Comparison of ENCODE assay signal across 10 cellular contexts in genomic region chr14:70888681-70889175, GRCh38. TPM values are rescaled to one million over a fixed set of nuclear protein-coding genes. Genes with fewer than 3 reads are reported as not detected.
DNase-seq lines count a peak whose midpoint lies in the region; ATAC-seq, FAIRE-seq and TF ChIP-seq lines count a peak whose summit lies in the region.
"Had no signal": no experiment of that assay in that cellular context is flagged by ENCODE, and none has a peak within 500 bp of the region (broad histone marks: within the 10 kb centered on the region; RNA-seq: fewer than 3 reads in every experiment).

No MANE protein-coding gene starts in this region.

- ATAC-seq in HG03469 (IDR thresholded peaks at IDR 0.05; ENCODE audit: unreplicated experiment) (no peak), HepG2 (no peak)

- no peaks in the 10 kb centered on the region for H3K79me2 ChIP-seq in ACC112 (ENCODE audit: control insufficient read depth, insufficient read depth, low read length, unreplicated experiment)
- H3K79me2 ChIP-seq in HepG2 (ENCODE audit: insufficient read depth, low read length), result no peaks in the 10 kb centered on the region

- H3K4me3 ChIP-seq in ACC112 (ENCODE audit: low read depth, low read length), result no peak overlapping the region
- no peak overlapping the region for H3K4me3 ChIP-seq in fibroblast of villous mesenchyme (ENCODE audit: low read depth, low read length)
- no peak overlapping the region for H3K4me3 ChIP-seq in HepG2 (replicated peaks in 1 of 3; ENCODE audit: insufficient read depth in 1 of 3, low read depth in 2 of 3, low read length in 3 of 3)

- no peaks in the 10 kb centered on the region for H3K9me3 ChIP-seq in HepG2 (ENCODE audit: low read length)

- TF ChIP-seq CTCF in fibroblast of villous mesenchyme (IDR thresholded peaks at IDR 0.05; ENCODE audit: insufficient read depth, low read depth, low read length) (no peak), HepG2 (CRISPR knock-in tag; IDR thresholded peaks at IDR 0.05) (no peak)

- no peaks in the 10 kb centered on the region for H3K36me3 ChIP-seq in ACC112 (ENCODE audit: insufficient read depth, low read length)
- no peaks in the 10 kb centered on the region for H3K36me3 ChIP-seq in HepG2 (replicated peaks in 1 of 2; ENCODE audit: control insufficient read depth in 1 of 2, insufficient read depth in 2 of 2, low read length in 2 of 2)

- H3K4me3 Mint-ChIP-seq in T-helper 2 cell treated with Interferon-gamma antibody and Interleukin-4, amounts not matched to agents 5 μg/mL and 100 μg/mL, for 36 hours, result peak overlapping the region; percentile 22

- in situ Hi-C loops in HepG2 (cut with HindIII; ENCODE audit: extremely low pct_ligation_motif_present, low pct_unique_long_range_greater_than_20kb), result no loop called here

- FAIRE-seq in GM12892 (lab: Jason Lieb, UNC) (peak; percentile 27), HepG2 (lab: Jason Lieb, UNC) (no peak)

- no peaks in the 10 kb centered on the region for H3K27me3 ChIP-seq in ACC112 (ENCODE audit: insufficient read depth, low read length)
- peaks cover 0 to 17% of the 10 kb centered on the region in 2 experiments; a peak in 3 of 5 replicates for H3K27me3 ChIP-seq in HepG2 (ENCODE audit: control insufficient read depth in 1 of 2, insufficient read depth in 2 of 2, low read length in 2 of 2)

- DNase-seq in GM12892 (ENCODE audit: insufficient read length) (no peak), fibroblast of villous mesenchyme (ENCODE audit: low read depth) (peak; percentile 36), HepG2 (ENCODE audit: low spot score) (no peak), GF-D8 (lab: John Stamatoyannopoulos, UW) (no peak)
- no peak for DNase-seq in T-helper 2 cell treated with Interferon-gamma antibody and Interleukin-4, amounts not matched to agents 5 μg/mL and 100 μg/mL, for 36 hours (ENCODE audit: low spot score)
- no peak for DNase-seq in effector CD4-positive, alpha-beta T cell
- DNase-seq: activated CD4-positive, alpha-beta T cell treated with anti-CD3 and anti-CD28 coated beads, Interleukin-2, amount 50 U/mL, for 48 hours; NCI-H187 had no signal

- no peaks in the 10 kb centered on the region for H3K36me3 Mint-ChIP-seq in T-helper 2 cell treated with Interferon-gamma antibody and Interleukin-4, amounts not matched to agents 5 μg/mL and 100 μg/mL, for 36 hours (ENCODE audit: low read depth)

- POLR2A ChIA-PET in HepG2 (lab: Yijun Ruan, JAX), result no interaction called here

- H3K4me1 Mint-ChIP-seq in T-helper 2 cell treated with Interferon-gamma antibody and Interleukin-4, amounts not matched to agents 5 μg/mL and 100 μg/mL, for 36 hours (ENCODE audit: low read depth), result peaks cover 92% of the 10 kb centered on the region

- no TSS peak for BruUV-seq in HepG2 (replicated peaks; lab: Mats Ljungman, UMichigan)

- TF ChIP-seq POLR2A in GM12892 (IDR thresholded peaks at IDR 0.05; ENCODE audit: low read depth, low read length), result no peak
- no peak for TF ChIP-seq POLR2A in HepG2 (IDR thresholded peaks at IDR 0.05; ENCODE audit: insufficient read depth in 1 of 2, low read depth in 2 of 2, low read length in 2 of 2)

- CTCF ChIA-PET in HepG2 (lab: Yijun Ruan, JAX; ENCODE audit: low intra/inter-chr PET ratio, low total read pairs), result no interaction called here

- no peak overlapping the region for H3K9ac ChIP-seq in HepG2 (ENCODE audit: insufficient read depth, low read depth, low read length)

- H3K27ac ChIP-seq in ACC112 (ENCODE audit: low read depth, low read length), result peak overlapping the region; percentile 93
- H3K27ac ChIP-seq in HepG2 (ENCODE audit: extremely low read length, insufficient read depth, low read length), result no peak overlapping the region

- H3K4me1 ChIP-seq in ACC112 (ENCODE audit: control insufficient read depth, insufficient read depth, low read length, unreplicated experiment) (peaks cover 54% of the 10 kb centered on the region), HepG2 (ENCODE audit: insufficient read depth, low read length) (peaks cover 5% of the 10 kb centered on the region)

- WGBS in HepG2 (ENCODE audit: low lambda C conversion rate), result 0% methylated on average over 1 of the region's 1 CpG

- no peak for TF ChIP-seq RAD21 in HepG2 (CRISPR knock-in tag; IDR thresholded peaks at IDR 0.05)

- no peak overlapping the region for H2AFZ ChIP-seq in ACC112 (ENCODE audit: low read length, unreplicated experiment)
- no peak overlapping the region for H2AFZ ChIP-seq in HepG2 (ENCODE audit: low read length)

- intact Hi-C loops in HepG2 (cut with micrococcal nuclease; ENCODE audit: unreplicated experiment), result no loop called here

- no peaks in the 10 kb centered on the region for H4K20me1 ChIP-seq in HepG2 (ENCODE audit: insufficient read depth, low read length)

- H3K4me2 ChIP-seq in HepG2 (ENCODE audit: low read depth, low read length), result no peak overlapping the region

- H3K27ac Mint-ChIP-seq in T-helper 2 cell treated with Interferon-gamma antibody and Interleukin-4, amounts not matched to agents 5 μg/mL and 100 μg/mL, for 36 hours, result peak overlapping the region; percentile 45

- TF ChIP-seq EP300 in HepG2 (IDR thresholded peaks at IDR 0.05; ENCODE audit: low read depth in 2 of 2, low read length in 2 of 2) (no peak), HepG2 (CRISPR knock-in tag; IDR thresholded peaks at IDR 0.05; ENCODE audit: borderline replicate concordance) (no peak)

- H3K27me3 Mint-ChIP-seq in T-helper 2 cell treated with Interferon-gamma antibody and Interleukin-4, amounts not matched to agents 5 μg/mL and 100 μg/mL, for 36 hours (ENCODE audit: low read depth), result no peaks in the 10 kb centered on the region

- H3K9me3 Mint-ChIP-seq in T-helper 2 cell treated with Interferon-gamma antibody and Interleukin-4, amounts not matched to agents 5 μg/mL and 100 μg/mL, for 36 hours, result no peaks in the 10 kb centered on the region

TF ChIP-seq in HepG2, 621 proteins besides CTCF, POLR2A, EP300 and RAD21:
- TF ChIP-seq STAT6 (CRISPR knock-in tag; IDR thresholded peaks at IDR 0.05; ENCODE audit: borderline replicate concordance) (no peak), GABPA (IDR thresholded peaks at IDR 0.05; ENCODE audit: low read depth, low read length) (no peak), GABPA (CRISPR knock-in tag; IDR thresholded peaks at IDR 0.05; ENCODE audit: low read depth) (no peak)

RNA-seq across cellular contexts. Expression of gene PCNX1, which starts 18.5 kb away (rescaled TPM):
- polyA plus RNA-seq in GM12892 (2012; ENCODE audit: missing spikeins), result 14.3 TPM
- total RNA-seq in fibroblast of villous mesenchyme (54.1 and 69.5 TPM in 2 replicates), HepG2 (2016; rRNA removed; fragmentation: Illumina TruSeq; extraction: Trizol) (24.9 and 25.8 TPM in 2 replicates)
- 20.2 and 22.1 TPM in 2 replicates for total RNA-seq in HepG2 (2016; cell fraction: cytosol; rRNA removed; fragmentation: Illumina TruSeq; extraction: Trizol; ENCODE audit: low read depth)
- 21.5 and 23.3 TPM in 2 replicates for total RNA-seq in HepG2 (2016; cell fraction: insoluble cytoplasmic fraction; rRNA removed; fragmentation: Illumina TruSeq; extraction: Trizol)
- 15.6 and 18.2 TPM in 2 replicates for total RNA-seq in HepG2 (2016; cell fraction: membrane; rRNA removed; fragmentation: Illumina TruSeq; extraction: Trizol)
- 49.9 and 59.2 TPM in 2 replicates for total RNA-seq in HepG2 (2016; cell fraction: nucleus; rRNA removed; fragmentation: Illumina TruSeq; extraction: Trizol)
- polyA plus RNA-seq in HepG2 (2011; rRNA removed), result 25.1 and 30.3 TPM in 2 replicates
- 15.9 and 19.5 TPM in 2 replicates for polyA plus RNA-seq in HepG2 (2011; cell fraction: cytosol; rRNA removed)
- polyA plus RNA-seq in HepG2 (2011; cell fraction: nucleus; rRNA removed), result 30.1 and 32.5 TPM in 2 replicates
- 12.4 and 12.5 TPM in 2 replicates for polyA plus RNA-seq in HepG2 (2012)
- polyA plus RNA-seq in HepG2 (2016; cell fraction: cytosol; fragmentation: Illumina TruSeq; extraction: Trizol; ENCODE audit: low read depth), result 2.1 and 2.3 TPM in 2 replicates
- 14.1 and 16.0 TPM in 2 replicates for polyA plus RNA-seq in HepG2 (2016; cell fraction: insoluble cytoplasmic fraction; fragmentation: Illumina TruSeq; extraction: Trizol; ENCODE audit: low read depth)
- 3.2 and 4.8 TPM in 2 replicates for polyA plus RNA-seq in HepG2 (2016; cell fraction: membrane; fragmentation: Illumina TruSeq; extraction: Trizol; ENCODE audit: low read depth)
- 30.5 and 32.1 TPM in 2 replicates for polyA plus RNA-seq in HepG2 (2016; cell fraction: nucleus; fragmentation: Illumina TruSeq; extraction: Trizol; ENCODE audit: insufficient read depth, low read depth)
- 177 and 200 TPM in 2 replicates for polyA minus RNA-seq in HepG2 (2011; rRNA and poly(A)+ RNA removed; ENCODE audit: low replicate concordance)
- polyA minus RNA-seq in HepG2 (2011; cell fraction: cytosol; rRNA and poly(A)+ RNA removed), result 61.3 and 74.0 TPM in 2 replicates
- 155 and 160 TPM in 2 replicates for polyA minus RNA-seq in HepG2 (2011; cell fraction: nucleus; rRNA and poly(A)+ RNA removed)
